Comparison of ENCODE assay signal across 17 cellular contexts in genomic region chr6:160973856-160974255, GRCh38. TPM values are rescaled to one million over a fixed set of nuclear protein-coding genes. Genes with fewer than 3 reads are reported as not detected.
DNase-seq lines count a peak whose midpoint lies in the region; ATAC-seq, FAIRE-seq and TF ChIP-seq lines count a peak whose summit lies in the region.
"Had no signal": no experiment of that assay in that cellular context is flagged by ENCODE, and none has a peak within 500 bp of the region (broad histone marks: within the 10 kb centered on the region; RNA-seq: fewer than 3 reads in every experiment).

No MANE protein-coding gene starts in this region.

- ATAC-seq in Right ventricle myocardium inferior (peak; percentile 35), lung (ENCODE audit: insufficient read depth, low FRiP score) (no peak), GM21381 (IDR thresholded peaks at IDR 0.05; ENCODE audit: unreplicated experiment) (no peak), GM19351 (IDR thresholded peaks at IDR 0.05; ENCODE audit: unreplicated experiment) (no peak), HG02763 (IDR thresholded peaks at IDR 0.05; ENCODE audit: unreplicated experiment) (no peak)
- ATAC-seq: naive thymus-derived CD4-positive, alpha-beta T cell had no signal

- H3K9me3 ChIP-seq in lung (ENCODE audit: control insufficient read depth in 2 of 2, insufficient read depth in 1 of 2, low read length in 1 of 2), result no peaks in the 10 kb centered on the region
- H3K9me3 ChIP-seq: testis had no signal

- FAIRE-seq in endometrium (lab: Jason Lieb, UNC), result peak; percentile 86
- FAIRE-seq: colon, frontal cortex had no signal

- H3K27ac ChIP-seq in lung (ENCODE audit: low read depth in 1 of 2, low read length in 1 of 2), result peak overlapping the region; percentile 36 to 70

- intact Hi-C loops in Right ventricle myocardium inferior (cut with DNase I) (loop anchor here (5.0 kb wide), 1 partner anchor 42 kb away; no protein-coding TSS in a partner anchor), cardiac septum (cut with DNase I) (loop anchor here (5.0 kb wide), 1 partner anchor 42 kb away; no protein-coding TSS in a partner anchor)

- no peaks in the 10 kb centered on the region for H3K36me3 ChIP-seq in lung (ENCODE audit: control insufficient read depth in 2 of 2, insufficient read depth in 2 of 2, low read length in 2 of 2)

- H3K4me3 ChIP-seq in lung, result no peak overlapping the region
- H3K4me3 ChIP-seq: testis had no signal

- no peak for DNase-seq in Right ventricle myocardium inferior (ENCODE audit: missing footprints)
- no peak for DNase-seq in cardiac septum (ENCODE audit: low spot score)
- no peak for DNase-seq in lung (ENCODE audit: low spot score)
- no peak for DNase-seq in stimulated activated CD4-positive, alpha-beta T cell treated with anti-CD3 and anti-CD28 coated beads, Interleukin-4, amount 100 ng/mL, for 4 hours
- DNase-seq: activated naive CD4-positive, alpha-beta T cell; KBM-7; naive thymus-derived CD4-positive, alpha-beta T cell; NCI-H187; NCI-H69; SHP77 treated with DMSO at 0.1 percent for 48 hours had no signal

- WGBS in lung, 2 donors, result 62 to 80% methylated on average over 2 of the region's 2 CpGs

- H3K4me1 ChIP-seq in lung (ENCODE audit: control insufficient read depth in 2 of 2, insufficient read depth in 2 of 2, low read length in 2 of 2), result peaks cover 0 to 4% of the 10 kb centered on the region in 2 donors

- no peaks in the 10 kb centered on the region for H3K27me3 ChIP-seq in lung (ENCODE audit: control insufficient read depth, insufficient read depth)
- H3K27me3 ChIP-seq: testis had no signal

- no peak for TF ChIP-seq CTCF in lung (IDR thresholded peaks at IDR 0.05; ENCODE audit: control extremely low read depth, extremely low read depth)

RNA-seq across cellular contexts. Expression of gene MAP3K4, which starts 17.7 kb away (rescaled TPM):
- total RNA-seq in Right ventricle myocardium inferior, result 49.0 TPM
- total RNA-seq in cardiac septum, result 30.9 TPM
- 10 to 100 TPM; 48.9 to 56.8 TPM for total RNA-seq in lung
- polyA plus RNA-seq in lung, result 10 to 100 TPM in 1 of 2 donors, 1 to 10 TPM in 1; 8.6 to 10.9 TPM
